ENCODE assay signal across 7 cellular contexts in the genomic region with DNA sequence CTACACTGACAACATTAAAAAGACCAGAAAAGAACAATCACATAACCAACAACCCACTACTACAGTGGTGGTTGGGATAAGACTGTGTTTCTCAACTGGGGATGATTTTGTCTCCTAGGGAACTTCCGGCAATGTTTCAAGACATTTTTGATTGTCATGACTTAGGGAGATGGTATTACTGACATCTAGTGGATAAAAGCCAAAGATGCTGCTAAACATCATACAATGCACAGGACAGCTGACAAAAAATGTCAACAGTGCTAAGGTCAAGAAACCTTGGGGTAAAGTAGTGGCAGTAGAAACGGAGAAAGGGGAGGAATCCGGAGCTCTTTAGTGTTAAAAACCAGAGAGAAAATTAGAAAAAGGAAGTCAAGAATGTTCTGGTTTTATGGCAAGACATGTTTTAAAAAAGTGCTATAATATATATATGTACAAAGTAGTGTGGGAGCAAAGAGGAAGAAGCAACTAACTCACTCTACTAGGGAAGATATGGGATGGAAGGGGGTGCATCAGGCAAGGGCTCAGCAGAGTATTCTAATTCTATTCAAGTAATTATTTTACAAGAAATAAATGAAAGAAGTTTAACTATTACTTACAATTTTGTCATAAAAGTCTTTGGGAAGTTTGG. TPM values are rescaled to one million over a fixed set of nuclear protein-coding genes. Genes with fewer than 3 reads are reported as not detected.
DNase-seq lines count a peak whose midpoint lies in the region; ATAC-seq, FAIRE-seq and TF ChIP-seq lines count a peak whose summit lies in the region.

No MANE protein-coding gene starts in this region.

- peak; percentile 30 for TF ChIP-seq CTCF in astrocyte (IDR thresholded peaks at IDR 0.05; ENCODE audit: insufficient read depth, low read depth, low read length)

- no peak overlapping the region for H3K4me2 ChIP-seq in astrocyte (ENCODE audit: low read length)

- H3K4me3 Mint-ChIP-seq in astrocyte (ENCODE audit: unreplicated experiment) = no peak overlapping the region

- peaks cover 7% of the 10 kb centered on the region for H3K36me3 Mint-ChIP-seq in astrocyte (ENCODE audit: low read depth, unreplicated experiment)

- no peaks in the 10 kb centered on the region for H3K9me3 ChIP-seq in astrocyte (ENCODE audit: insufficient read depth, low read depth, low read length)

- H3K27ac Mint-ChIP-seq in astrocyte (ENCODE audit: unreplicated experiment) = no peak overlapping the region

- H2AFZ ChIP-seq in astrocyte (ENCODE audit: low read depth, low read length) = no peak overlapping the region

- no peak overlapping the region for H3K4me3 ChIP-seq in astrocyte (ENCODE audit: insufficient read depth, low read depth, low read length)

- H3K4me1 Mint-ChIP-seq in astrocyte (ENCODE audit: low read depth, unreplicated experiment) = peaks cover 9% of the 10 kb centered on the region

- no peak overlapping the region for H3K27ac ChIP-seq in astrocyte (ENCODE audit: low read depth, low read length)

- H3K79me2 ChIP-seq in astrocyte (ENCODE audit: insufficient read depth, low read length) = peaks cover 6% of the 10 kb centered on the region

- in situ Hi-C loops in G401 (cut with HindIII; ENCODE audit: low sequenced_read_pairs) = no loop called here
- in situ Hi-C loops in KBM-7 (cut with MboI; ENCODE audit: low pct_unique_long_range_greater_than_20kb, low sequenced_read_pairs) = no loop called here

- H3K36me3 ChIP-seq in astrocyte (ENCODE audit: insufficient read depth, low read length) = peaks cover 35% of the 10 kb centered on the region

- H3K4me1 ChIP-seq in astrocyte (ENCODE audit: insufficient read depth, low read length) = peaks cover 4% of the 10 kb centered on the region

- peak; percentile 8 for DNase-seq in G401 (ENCODE audit: low spot score)
- DNase-seq in KBM-7 = peak; percentile 54
- no peak for DNase-seq in astrocyte (ENCODE audit: low read depth)
- DNase-seq in midbrain (lab: John Stamatoyannopoulos, UW) = peak; percentile 7
- no peak for DNase-seq in NCI-H1436 treated with DMSO at 0.1 percent for 48 hours (lab: John Stamatoyannopoulos, UW)
- DNase-seq in NCI-H2107 treated with DMSO at 0.1 percent for 48 hours (lab: John Stamatoyannopoulos, UW; ENCODE audit: unreplicated experiment) = no peak

- no peak overlapping the region for H3K9ac ChIP-seq in astrocyte (ENCODE audit: low read length)

- no peaks in the 10 kb centered on the region for H4K20me1 ChIP-seq in astrocyte (ENCODE audit: insufficient read depth, low read length)

- FAIRE-seq in astrocyte (lab: Jason Lieb, UNC) = peak; percentile 69

- no peaks in the 10 kb centered on the region for H3K9me3 Mint-ChIP-seq in astrocyte (ENCODE audit: unreplicated experiment)

- no peaks in the 10 kb centered on the region for H3K27me3 Mint-ChIP-seq in astrocyte (ENCODE audit: low read depth, unreplicated experiment)

- H3K27me3 ChIP-seq in astrocyte (ENCODE audit: insufficient read depth, low read length) = no peaks in the 10 kb centered on the region

- no peak for ATAC-seq in HG03135 (IDR thresholded peaks at IDR 0.05; ENCODE audit: unreplicated experiment)

RNA-seq across cellular contexts. Expression of a gene that starts 37.2 kb away (rescaled TPM):
- total RNA-seq in G401 (2014; rRNA removed; shearing (Covaris generic)) = 67.4 and 89.8 TPM in 2 replicates
- 94.5 and 99.9 TPM in 2 replicates for total RNA-seq in astrocyte

Comparison
In these comparisons a context has a peak if more than half of its experiments do, and no peak if none do; other contexts are left out.
1. DNase-seq: peak in G401 (single experiment), KBM-7 (single experiment) and midbrain (single experiment); none in astrocyte (single experiment), NCI-H1436 treated with DMSO at 0.1 percent for 48 hours (single experiment) and NCI-H2107 treated with DMSO at 0.1 percent for 48 hours (single experiment).